ENCODE assay signal across 8 cellular contexts in genomic region chr15:42576776-42577175, GRCh38. TPM values are rescaled to one million over a fixed set of nuclear protein-coding genes. Genes with fewer than 3 reads are reported as not detected.
DNase-seq lines count a peak whose midpoint lies in the region; ATAC-seq and TF ChIP-seq lines count a peak whose summit lies in the region.

No MANE protein-coding gene starts in this region.

- no peaks in the 10 kb centered on the region for H3K27me3 ChIP-seq in ACC112 (ENCODE audit: insufficient read depth, low read length)
- H3K27me3 ChIP-seq in muscle layer of duodenum (ENCODE audit: low read depth, low read length), result no peaks in the 10 kb centered on the region
- no peaks in the 10 kb centered on the region for H3K27me3 ChIP-seq in mesendoderm (ENCODE audit: insufficient read depth, low read length, poor library complexity)

- H3K9me3 Mint-ChIP-seq in activated naive CD8-positive, alpha-beta T cell treated with anti-CD3 and anti-CD28 coated beads, Interleukin-2, amount 10 ng/mL, durations not matched to agents 7 days and 5 days, result no peaks in the 10 kb centered on the region

- WGBS in mesendoderm (ENCODE audit: extremely low coverage, insufficient coverage, low lambda C conversion rate), result no CpG with 5 or more reads among the region's 1 CpG

- DNase-seq in GM13977 (ENCODE audit: low spot score) (peak; percentile 43), NCI-H1105 (lab: John Stamatoyannopoulos, UW) (no peak), mesendoderm (no peak), NCI-H226 (no peak)
- no peak for DNase-seq in activated naive CD8-positive, alpha-beta T cell treated with anti-CD3 and anti-CD28 coated beads, Interleukin-2, amount 10 ng/mL, durations not matched to agents 7 days and 5 days

- no peak overlapping the region for H2BK15ac ChIP-seq in mesendoderm (replicated peaks; ENCODE audit: low read depth)

- no peak overlapping the region for H2AFZ ChIP-seq in ACC112 (ENCODE audit: low read length, unreplicated experiment)

- in situ Hi-C loops in GM13977 (cut with MboI; ENCODE audit: low pct_unique_long_range_greater_than_20kb, low sequenced_read_pairs, unreplicated experiment), result no loop called here

- peak overlapping the region; percentile 92 for H3K4me3 Mint-ChIP-seq in activated naive CD8-positive, alpha-beta T cell treated with anti-CD3 and anti-CD28 coated beads, Interleukin-2, amount 10 ng/mL, durations not matched to agents 7 days and 5 days

- H2BK5ac ChIP-seq in mesendoderm (ENCODE audit: low read length), result no peak overlapping the region

- H3K27me3 Mint-ChIP-seq in activated naive CD8-positive, alpha-beta T cell treated with anti-CD3 and anti-CD28 coated beads, Interleukin-2, amount 10 ng/mL, durations not matched to agents 7 days and 5 days, result peaks cover 7% of the 10 kb centered on the region

- H3K79me2 ChIP-seq in ACC112 (ENCODE audit: control insufficient read depth, insufficient read depth, low read length, unreplicated experiment) (peaks cover 8% of the 10 kb centered on the region), mesendoderm (ENCODE audit: control insufficient read depth, insufficient read depth, low read length) (no peaks in the 10 kb centered on the region)

- H3K27ac Mint-ChIP-seq in activated naive CD8-positive, alpha-beta T cell treated with anti-CD3 and anti-CD28 coated beads, Interleukin-2, amount 10 ng/mL, durations not matched to agents 7 days and 5 days, result no peak overlapping the region

- no peak overlapping the region for H3K4ac ChIP-seq in mesendoderm (ENCODE audit: low read depth, low read length)

- no peak for TF ChIP-seq CTCF in GM13977 (IDR thresholded peaks at IDR 0.05; ENCODE audit: extremely low read depth, insufficient read depth, missing control alignments)

- H3K4me1 ChIP-seq in ACC112 (ENCODE audit: control insufficient read depth, insufficient read depth, low read length, unreplicated experiment) (peaks cover 21% of the 10 kb centered on the region), muscle layer of duodenum (ENCODE audit: control insufficient read depth in 1 of 2, insufficient read depth in 2 of 2, low read length in 2 of 2) (peaks cover 2 to 22% of the 10 kb centered on the region in 2 donors), mesendoderm (ENCODE audit: control insufficient read depth, low read depth, low read length) (no peaks in the 10 kb centered on the region)

- no peak overlapping the region for H2BK120ac ChIP-seq in mesendoderm (ENCODE audit: low read depth, low read length)

- H3K4me1 Mint-ChIP-seq in activated naive CD8-positive, alpha-beta T cell treated with anti-CD3 and anti-CD28 coated beads, Interleukin-2, amount 10 ng/mL, durations not matched to agents 7 days and 5 days, result peaks cover 38% of the 10 kb centered on the region

- H4K8ac ChIP-seq in mesendoderm (ENCODE audit: low read depth, low read length), result no peak overlapping the region

- H3K9me3 ChIP-seq in muscle layer of duodenum (ENCODE audit: control insufficient read depth in 1 of 2, low read length in 2 of 2), result no peaks in the 10 kb centered on the region

- H3K4me3 ChIP-seq in ACC112 (ENCODE audit: low read depth, low read length), result peak overlapping the region; percentile 87
- H3K4me3 ChIP-seq in muscle layer of duodenum (ENCODE audit: low read depth in 1 of 2, low read length in 2 of 2), result peak overlapping the region; percentile 78 to 90
- H3K4me3 ChIP-seq in mesendoderm (ENCODE audit: low read length), result no peak overlapping the region

- H3K4me2 ChIP-seq in mesendoderm (ENCODE audit: low read length), result no peak overlapping the region

- H3K9ac ChIP-seq in mesendoderm (ENCODE audit: low read length), result no peak overlapping the region

- H3K27ac ChIP-seq in ACC112 (ENCODE audit: low read depth, low read length) (no peak overlapping the region), muscle layer of duodenum (ENCODE audit: low read length) (no peak overlapping the region), mesendoderm (ENCODE audit: low read depth, low read length) (no peak overlapping the region)

- no peak overlapping the region for H2AK5ac ChIP-seq in mesendoderm (ENCODE audit: low read length)

- H3K18ac ChIP-seq in mesendoderm (ENCODE audit: low read length), result no peak overlapping the region

- no peak overlapping the region for H3K23ac ChIP-seq in mesendoderm (ENCODE audit: low read length)

- H4K5ac ChIP-seq in mesendoderm (ENCODE audit: low read length), result no peak overlapping the region

- H3K56ac ChIP-seq in mesendoderm (ENCODE audit: low read length), result no peak overlapping the region

- H3K79me1 ChIP-seq in mesendoderm (ENCODE audit: low read length), result no peaks in the 10 kb centered on the region

- H3K36me3 ChIP-seq in ACC112 (ENCODE audit: insufficient read depth, low read length) (no peaks in the 10 kb centered on the region), muscle layer of duodenum (ENCODE audit: control insufficient read depth in 1 of 2, insufficient read depth in 2 of 2, low read length in 2 of 2) (no peaks in the 10 kb centered on the region), mesendoderm (ENCODE audit: control insufficient read depth, insufficient read depth, low read length) (no peaks in the 10 kb centered on the region)

- no peak for ATAC-seq in activated naive CD8-positive, alpha-beta T cell treated with anti-CD3 and anti-CD28 coated beads, Interleukin-2, amount 10 ng/mL, durations not matched to agents 7 days and 5 days (ENCODE audit: low read depth)
- ATAC-seq in HG02870 (IDR thresholded peaks at IDR 0.05; ENCODE audit: unreplicated experiment), result no peak

- POLR2A ChIA-PET in activated naive CD8-positive, alpha-beta T cell treated with anti-CD3 and anti-CD28 coated beads, Interleukin-2, amount 10 ng/mL, durations not matched to agents 7 days and 5 days (lab: Charles Lee), result interaction anchor here (0.8 to 2.9 kb wide), 3 partner anchors 28 to 32 kb away, joined by 3 to 13 read pairs (median 4); partner anchors contain the start of genes HAUS2 and LRRC57

- peaks cover 6% of the 10 kb centered on the region for H3K36me3 Mint-ChIP-seq in activated naive CD8-positive, alpha-beta T cell treated with anti-CD3 and anti-CD28 coated beads, Interleukin-2, amount 10 ng/mL, durations not matched to agents 7 days and 5 days

RNA-seq across cellular contexts. Expression of gene STARD9, which starts 1.4 kb away (rescaled TPM):
- 10 to 100 TPM; 14.0 to 16.1 TPM for total RNA-seq in activated naive CD8-positive, alpha-beta T cell treated with anti-CD3 and anti-CD28 coated beads, Interleukin-2, amount 10 ng/mL, durations not matched to agents 7 days and 5 days
- 0.48 TPM for polyA plus RNA-seq in mesendoderm (2013, experiment 1 of 2)
- polyA plus RNA-seq in mesendoderm (2013, experiment 2 of 2), result 0.53 TPM

RNA-seq across cellular contexts. Expression of gene HAUS2, which starts 28.1 kb away (rescaled TPM):
- total RNA-seq in activated naive CD8-positive, alpha-beta T cell treated with anti-CD3 and anti-CD28 coated beads, Interleukin-2, amount 10 ng/mL, durations not matched to agents 7 days and 5 days, result 10 to 100 TPM; 28.7 to 30.2 TPM
- 22.2 TPM for polyA plus RNA-seq in mesendoderm (2013, experiment 1 of 2)
- polyA plus RNA-seq in mesendoderm (2013, experiment 2 of 2), result 20.1 TPM

RNA-seq across cellular contexts. Expression of gene LRRC57, which starts 28.2 kb away (rescaled TPM):
- 10 to 100 TPM; 24.5 to 25.8 TPM for total RNA-seq in activated naive CD8-positive, alpha-beta T cell treated with anti-CD3 and anti-CD28 coated beads, Interleukin-2, amount 10 ng/mL, durations not matched to agents 7 days and 5 days
- 7.5 TPM for polyA plus RNA-seq in mesendoderm (2013, experiment 1 of 2)
- polyA plus RNA-seq in mesendoderm (2013, experiment 2 of 2), result 7.3 TPM
